Comparison of ENCODE assay signal across 22 cellular contexts in the genomic region with DNA sequence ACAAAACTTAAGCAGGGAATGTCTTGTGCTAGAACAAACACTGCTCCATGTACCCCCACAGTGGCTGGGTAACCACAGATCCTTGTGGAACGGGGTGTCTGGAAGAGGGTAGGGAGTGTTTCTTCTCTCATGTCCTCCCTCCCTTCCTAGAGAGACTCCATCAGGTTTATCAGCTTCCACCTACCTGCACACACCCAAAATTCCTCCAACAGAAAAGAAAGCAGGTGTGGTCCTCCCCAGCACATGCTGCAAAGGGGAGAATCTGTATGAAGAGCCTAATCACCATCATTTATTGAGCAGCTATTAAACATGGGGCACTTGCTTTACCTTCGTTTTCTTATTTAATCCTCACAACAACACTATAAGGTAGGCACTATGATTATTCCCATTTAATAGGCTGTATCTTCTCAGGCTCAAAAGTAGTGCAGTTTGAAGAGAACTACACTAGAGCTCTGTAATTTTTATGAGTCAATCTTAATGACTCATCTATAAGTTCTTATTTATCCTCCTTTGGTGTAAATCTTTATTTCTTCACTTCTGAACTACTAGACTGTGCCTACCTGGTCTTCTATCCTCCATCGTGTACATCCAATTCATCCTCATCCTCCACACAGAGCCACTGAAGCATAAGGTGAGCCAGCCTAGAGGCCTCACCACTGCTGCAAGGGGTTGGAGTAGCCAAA. TPM values are rescaled to one million over a fixed set of nuclear protein-coding genes. Genes with fewer than 3 reads are reported as not detected.
DNase-seq lines count a peak whose midpoint lies in the region; ATAC-seq and TF ChIP-seq lines count a peak whose summit lies in the region.
"Had no signal": no experiment of that assay in that cellular context is flagged by ENCODE, and none has a peak within 500 bp of the region (broad histone marks: within the 10 kb centered on the region; RNA-seq: fewer than 3 reads in every experiment).

No MANE protein-coding gene starts in this region.

- no peaks in the 10 kb centered on the region for H3K9me3 Mint-ChIP-seq in neural progenitor cell
- peaks cover 0 to 2% of the 10 kb centered on the region in 2 donors for H3K9me3 Mint-ChIP-seq in effector memory CD8-positive, alpha-beta T cell
- H3K9me3 Mint-ChIP-seq: CD4-positive, alpha-beta memory T cell had no signal

- peaks cover 2% of the 10 kb centered on the region for H3K27me3 Mint-ChIP-seq in neural progenitor cell (ENCODE audit: insufficient read depth, low read depth)
- H3K27me3 Mint-ChIP-seq in effector memory CD8-positive, alpha-beta T cell = no peaks in the 10 kb centered on the region

- H3K79me2 ChIP-seq in PC-3 (ENCODE audit: low read length) = no peaks in the 10 kb centered on the region
- no peaks in the 10 kb centered on the region for H3K79me2 ChIP-seq in neural progenitor cell (ENCODE audit: low read depth)

- no peak overlapping the region for H3K9ac ChIP-seq in PC-3 (ENCODE audit: low read length)
- H3K9ac ChIP-seq in neural progenitor cell = no peak overlapping the region
- H3K9ac ChIP-seq: BLaER1, KMS-11 had no signal

- no TSS peak for BruUV-seq in PC-3 (replicated peaks; lab: Mats Ljungman, UMichigan)

- H3K4me3 ChIP-seq in PC-3 (ENCODE audit: low read length) (no peak overlapping the region), neural progenitor cell (no peak overlapping the region)
- H3K4me3 ChIP-seq: BLaER1, SK-N-MC had no signal

- no peaks in the 10 kb centered on the region for H3K36me3 ChIP-seq in PC-3 (ENCODE audit: low read depth, low read length)
- H3K36me3 ChIP-seq in neural progenitor cell = no peaks in the 10 kb centered on the region
- H3K36me3 ChIP-seq: BLaER1 had no signal

- CTCF ChIA-PET in PC-3 (lab: Charles Lee) = no interaction called here

- H3F3A ChIP-seq in PC-3 (ENCODE audit: low read length, unreplicated experiment) (no peaks in the 10 kb centered on the region), neural progenitor cell (ENCODE audit: low read depth) (no peaks in the 10 kb centered on the region)

- H3K4me2 ChIP-seq in PC-3 (ENCODE audit: low read length) = no peak overlapping the region
- H3K4me2 ChIP-seq in neural progenitor cell = no peak overlapping the region
- H3K4me2 ChIP-seq: BLaER1, KMS-11 had no signal

- TF ChIP-seq CTCF in PC-3 (conservative IDR thresholded peaks at IDR 0.05; ENCODE audit: low read depth, low read length) (no peak), neural progenitor cell (IDR thresholded peaks at IDR 0.05) (no peak)

- H3K27ac ChIP-seq in PC-3 (ENCODE audit: low read length) (no peak overlapping the region), neural progenitor cell (no peak overlapping the region)
- H3K27ac ChIP-seq: BLaER1, KMS-11, SK-N-MC had no signal

- POLR2A ChIA-PET in PC-3 (lab: Charles Lee; ENCODE audit: unreplicated experiment) = no interaction called here

- H2AFZ ChIP-seq in PC-3 (ENCODE audit: low read length) (no peak overlapping the region), neural progenitor cell (replicated peaks) (peak overlapping the region; percentile 26)

- 0 out of 2 replicates have a peak, but pooled peaks cover 2% of the 10 kb centered on the region for H3K9me2 ChIP-seq in PC-3 (replicated peaks; ENCODE audit: low read length)

- no peaks in the 10 kb centered on the region for H3K36me3 Mint-ChIP-seq in neural progenitor cell
- H3K36me3 Mint-ChIP-seq in effector memory CD8-positive, alpha-beta T cell (ENCODE audit: insufficient read depth) = peaks cover 4% of the 10 kb centered on the region
- H3K36me3 Mint-ChIP-seq: CD4-positive, alpha-beta memory T cell had no signal

- H3K27ac Mint-ChIP-seq in neural progenitor cell = no peak overlapping the region
- peak overlapping the region in 1 of 2 donors; percentile 5 for H3K27ac Mint-ChIP-seq in effector memory CD8-positive, alpha-beta T cell
- H3K27ac Mint-ChIP-seq: CD4-positive, alpha-beta memory T cell had no signal

- H3K9me3 ChIP-seq in PC-3 (ENCODE audit: low read length) (no peaks in the 10 kb centered on the region), neural progenitor cell (ENCODE audit: low read depth) (no peaks in the 10 kb centered on the region)
- H3K9me3 ChIP-seq: BLaER1 had no signal

- H3K27me3 ChIP-seq in PC-3 (ENCODE audit: low read length) = no peaks in the 10 kb centered on the region
- no peaks in the 10 kb centered on the region for H3K27me3 ChIP-seq in neural progenitor cell
- H3K27me3 ChIP-seq: BLaER1 had no signal

- H4K20me1 ChIP-seq in PC-3 (ENCODE audit: low read length) = no peaks in the 10 kb centered on the region
- no peaks in the 10 kb centered on the region for H4K20me1 ChIP-seq in neural progenitor cell (ENCODE audit: low read depth)
- H4K20me1 ChIP-seq: BLaER1 had no signal

- DNase-seq in ELR (ENCODE audit: low read depth) (peak; percentile 17), PC-3 (peak; percentile 18), neural progenitor cell (ENCODE audit: low spot score) (no peak), sciatic nerve (ENCODE audit: low spot score) (no peak)
- DNase-seq in effector memory CD8-positive, alpha-beta T cell = no peak
- DNase-seq: CD4-positive, alpha-beta memory T cell; DMS153; GF-D8; GOT3; NCI-H1436; NCI-H2029; NCI-H345; NCI-H524 treated with DMSO at 0.1 percent for 48 hours; Right ventricle myocardium superior had no signal

- no peaks in the 10 kb centered on the region for H3K4me1 Mint-ChIP-seq in neural progenitor cell
- H3K4me1 Mint-ChIP-seq in effector memory CD8-positive, alpha-beta T cell (ENCODE audit: low read depth in 2 of 2) = no peaks in the 10 kb centered on the region
- H3K4me1 Mint-ChIP-seq: CD4-positive, alpha-beta memory T cell had no signal

- H3K4me1 ChIP-seq in PC-3 (ENCODE audit: insufficient read depth, low read length) (no peaks in the 10 kb centered on the region), neural progenitor cell (no peaks in the 10 kb centered on the region)
- H3K4me1 ChIP-seq: BLaER1 had no signal

- peak; percentile 49 for ATAC-seq in PC-3
- peak; percentile 70 for ATAC-seq in esophagus mucosa
- ATAC-seq in sciatic nerve = no peak
- ATAC-seq in GM18861 (IDR thresholded peaks at IDR 0.05; ENCODE audit: unreplicated experiment) = no peak
- ATAC-seq in HG02840 (IDR thresholded peaks at IDR 0.05; ENCODE audit: low FRiP score, unreplicated experiment) = no peak
- no peak for ATAC-seq in effector memory CD8-positive, alpha-beta T cell (replicated peaks)
- ATAC-seq: Panc1 had no signal

- no peak overlapping the region for H3K4me3 Mint-ChIP-seq in neural progenitor cell
- H3K4me3 Mint-ChIP-seq in effector memory CD8-positive, alpha-beta T cell = no peak overlapping the region
- H3K4me3 Mint-ChIP-seq: CD4-positive, alpha-beta memory T cell had no signal

- intact Hi-C loops in PC-3 (cut with micrococcal nuclease) = no loop called here
- intact Hi-C loops in sciatic nerve (cut with DNase I) = no loop called here

RNA-seq across cellular contexts. Expression of gene C9orf40, which starts 31.6 kb away (rescaled TPM):
- total RNA-seq in PC-3 (2014; rRNA removed) (4.7 and 7.7 TPM in 2 replicates), esophagus mucosa (3.7 TPM), neural progenitor cell (ENCODE audit: low replicate concordance) (19.0 and 19.3 TPM in 2 replicates), sciatic nerve (7.8 TPM)

RNA-seq across cellular contexts. Expression of gene TRPM6, which starts 33.4 kb away (rescaled TPM):
- total RNA-seq in PC-3 (2014; rRNA removed) (not detected in 2 replicates), esophagus mucosa (1.2 TPM), neural progenitor cell (ENCODE audit: low replicate concordance) (0.09 TPM in 1 of 2 replicates, not detected in the other), sciatic nerve (3.5 TPM)
- total RNA-seq: CD4-positive, alpha-beta memory T cell; HT-29 had no signal

Comparison
In these comparisons a context has a peak if more than half of its experiments do, and no peak if none do; other contexts are left out.
1. DNase-seq: peak in ELR (single experiment) and PC-3 (single experiment); none in neural progenitor cell (single experiment), sciatic nerve (single experiment) and effector memory CD8-positive, alpha-beta T cell (0 of 3).
2. ATAC-seq: peak in PC-3 (single experiment) and esophagus mucosa (single experiment); none in sciatic nerve (single experiment), GM18861 (single experiment), HG02840 (single experiment) and effector memory CD8-positive, alpha-beta T cell (single experiment).